9 cellular contexts compared by ENCODE assay signal in genomic region chr19:2540646-2541454, GRCh38.
DNase-seq lines count a peak whose midpoint lies in the region; ATAC-seq and TF ChIP-seq lines count a peak whose summit lies in the region.
"Had no signal": no experiment of that assay in that cellular context is flagged by ENCODE, and none has a peak within 500 bp of the region (broad histone marks: within the 10 kb centered on the region; RNA-seq: fewer than 3 reads in every experiment).

No MANE protein-coding gene starts in this region.

- ATAC-seq in mucosa of descending colon (peak; percentile 66), HG02588 (IDR thresholded peaks at IDR 0.05; ENCODE audit: unreplicated experiment) (no peak)
- ATAC-seq in stimulated activated effector memory CD8-positive, alpha-beta T cell treated with anti-CD3 and anti-CD28 coated beads, Interleukin-12 subunit alpha, Interleukin-12 subunit beta, amount 100 ng/mL, for 72 hours: no peak

- H3K4me1 Mint-ChIP-seq in stimulated activated effector memory CD8-positive, alpha-beta T cell treated with anti-CD3 and anti-CD28 coated beads, Interleukin-12 subunit alpha, Interleukin-12 subunit beta, amount 100 ng/mL, for 72 hours: peaks cover 31% of the 10 kb centered on the region

- H3K4me3 ChIP-seq in epithelial cell of esophagus (ENCODE audit: low read length) (no peak overlapping the region), mucosa of descending colon (no peak overlapping the region)

- H3K36me3 Mint-ChIP-seq in stimulated activated effector memory CD8-positive, alpha-beta T cell treated with anti-CD3 and anti-CD28 coated beads, Interleukin-12 subunit alpha, Interleukin-12 subunit beta, amount 100 ng/mL, for 72 hours: peaks cover 9% of the 10 kb centered on the region

- DNase-seq in A172 (ENCODE audit: low spot score): peak; percentile 100
- DNase-seq in NCI-H1048 (lab: John Stamatoyannopoulos, UW): peak; percentile 41
- DNase-seq in epithelial cell of esophagus (ENCODE audit: low read depth): peak; percentile 97
- peak; percentile 55 to 83 (median 74) for DNase-seq in mucosa of descending colon
- DNase-seq in NCI-H526 treated with DMSO at 0.1 percent for 48 hours (lab: John Stamatoyannopoulos, UW): no peak
- DNase-seq in germinal center (ENCODE audit: low spot score): no peak
- no peak for DNase-seq in stimulated activated effector memory CD8-positive, alpha-beta T cell treated with anti-CD3 and anti-CD28 coated beads, Interleukin-12 subunit alpha, Interleukin-12 subunit beta, amount 100 ng/mL, for 72 hours (ENCODE audit: low spot score in 2 of 2)

- H3K9me3 ChIP-seq in mucosa of descending colon: no peaks in the 10 kb centered on the region

- peaks cover 26% of the 10 kb centered on the region for H3K4me1 ChIP-seq in mucosa of descending colon (ENCODE audit: low read depth)

- TF ChIP-seq CTCF in epithelial cell of esophagus (IDR thresholded peaks at IDR 0.05; ENCODE audit: insufficient read depth, low read depth, low read length, missing control alignments) (peak; percentile 27), mucosa of descending colon (IDR thresholded peaks at IDR 0.05) (no peak)

- H3K9me3 Mint-ChIP-seq in stimulated activated effector memory CD8-positive, alpha-beta T cell treated with anti-CD3 and anti-CD28 coated beads, Interleukin-12 subunit alpha, Interleukin-12 subunit beta, amount 100 ng/mL, for 72 hours: peaks cover 2% of the 10 kb centered on the region
- H3K9me3 Mint-ChIP-seq: T-helper 2 cell treated with Interferon-gamma antibody and Interleukin-4, amounts not matched to agents 5 μg/mL and 100 μg/mL, for 36 hours had no signal

- intact Hi-C loops in mucosa of descending colon (cut with DNase I, micrococcal nuclease): loop anchor here in 1 of 2 donors (5.0 kb wide), 1 partner anchor 64 kb away; the partner anchor contains the start of gene GADD45B

- no peaks in the 10 kb centered on the region for H3K36me3 ChIP-seq in mucosa of descending colon (ENCODE audit: low read depth)

- H3K27ac Mint-ChIP-seq in stimulated activated effector memory CD8-positive, alpha-beta T cell treated with anti-CD3 and anti-CD28 coated beads, Interleukin-12 subunit alpha, Interleukin-12 subunit beta, amount 100 ng/mL, for 72 hours: no peak overlapping the region
- H3K27ac Mint-ChIP-seq: T-helper 2 cell treated with Interferon-gamma antibody and Interleukin-4, amounts not matched to agents 5 μg/mL and 100 μg/mL, for 36 hours had no signal

- no peak overlapping the region for H3K4me3 Mint-ChIP-seq in stimulated activated effector memory CD8-positive, alpha-beta T cell treated with anti-CD3 and anti-CD28 coated beads, Interleukin-12 subunit alpha, Interleukin-12 subunit beta, amount 100 ng/mL, for 72 hours
- H3K4me3 Mint-ChIP-seq: T-helper 2 cell treated with Interferon-gamma antibody and Interleukin-4, amounts not matched to agents 5 μg/mL and 100 μg/mL, for 36 hours had no signal

Comparison
In these comparisons a context has a peak if more than half of its experiments do, and no peak if none do; other contexts are left out.
1. DNase-seq: peak in A172 (single experiment), NCI-H1048 (single experiment), epithelial cell of esophagus (single experiment) and mucosa of descending colon (3 of 3); none in NCI-H526 treated with DMSO at 0.1 percent for 48 hours (single experiment), germinal center (single experiment) and stimulated activated effector memory CD8-positive, alpha-beta T cell treated with anti-CD3 and anti-CD28 coated beads, Interleukin-12 subunit alpha, Interleukin-12 subunit beta, amount 100 ng/mL, for 72 hours (0 of 2).